9 cellular contexts compared by ENCODE assay signal in genomic region chr7:99580778-99581332, GRCh38. TPM values are rescaled to one million over a fixed set of nuclear protein-coding genes. Genes with fewer than 3 reads are reported as not detected.
DNase-seq lines count a peak whose midpoint lies in the region; ATAC-seq and TF ChIP-seq lines count a peak whose summit lies in the region.
"Not testable (repeated sequence)": the region's sequence is repeated elsewhere in the genome, so short reads cannot be mapped to it uniquely, and the experiment has no call there.
"Had no signal": no experiment of that assay in that cellular context is flagged by ENCODE, and none has a peak within 500 bp of the region (broad histone marks: within the 10 kb centered on the region; RNA-seq: fewer than 3 reads in every experiment).

No MANE protein-coding gene starts in this region.

- not testable (repeated sequence) for H3K79me2 ChIP-seq in trophoblast cell (ENCODE audit: control insufficient read depth, insufficient read depth, low read length, poor library complexity)

- peak overlapping the region; percentile 19 for H2AFZ ChIP-seq in mesenchymal stem cell (ENCODE audit: low read depth, low read length)
- H2AFZ ChIP-seq in trophoblast cell (ENCODE audit: insufficient read depth, low read length, poor library complexity), result peak overlapping the region; percentile 4

- 24% methylated on average over 2 of the region's 4 CpGs for WGBS in mesenchymal stem cell
- WGBS in trophoblast cell (ENCODE audit: extremely low coverage, insufficient coverage, insufficient read length), result no CpG with 5 or more reads among the region's 4 CpGs

- peak overlapping the region; percentile 39 for H4K12ac ChIP-seq in trophoblast cell (ENCODE audit: low read depth, low read length)

- ATAC-seq in CD4-positive, alpha-beta T cell (ENCODE audit: poor library complexity); Panc1; activated T-helper 17 cell treated with anti-CD3 and anti-CD28 coated beads, Interleukin-2, amount 50 U/mL, for 72 hours (replicated peaks); thoracic aorta (ENCODE audit: insufficient number of reproducible peaks, low FRiP score, low read depth): not testable (repeated sequence)

- not testable (repeated sequence) for H3K9me3 ChIP-seq in CD4-positive, alpha-beta T cell (ENCODE audit: control insufficient read depth, low read length); Panc1 (ENCODE audit: control insufficient read depth, insufficient read depth, low read depth, low read length); cardiac muscle cell (ENCODE audit: low read depth); mesenchymal stem cell (ENCODE audit: control insufficient read depth, low read length); trophoblast cell (ENCODE audit: insufficient read depth, low read depth, low read length); thoracic aorta

- CTCF ChIA-PET in CD4-positive, alpha-beta T cell (lab: Charles Lee), result interaction anchor here (1.1 to 1.2 kb wide), 2 partner anchors 76 to 173 kb away, joined by 3 to 5 read pairs; partner anchors contain the start of gene ZKSCAN5
- CTCF ChIA-PET in Panc1 (lab: Charles Lee), result interaction anchor here (0.7 kb wide), 1 partner anchor 36 kb away, joined by 5 read pairs; the partner anchor contains the start of gene ZSCAN25

- not testable (repeated sequence) for H3K79me1 ChIP-seq in mesenchymal stem cell (replicated peaks; ENCODE audit: low read length, poor library complexity, severe bottlenecking); trophoblast cell (ENCODE audit: low read length)

- H3K36me3 ChIP-seq in Panc1 (ENCODE audit: control insufficient read depth, insufficient read depth, low read length); cardiac muscle cell; mesenchymal stem cell (ENCODE audit: control insufficient read depth in 1 of 2, insufficient read depth in 2 of 2, low read depth in 1 of 2, low read length in 2 of 2); trophoblast cell (ENCODE audit: control insufficient read depth in 1 of 2, insufficient read depth in 2 of 2, low read length in 2 of 2); thoracic aorta: not testable (repeated sequence)

- H3K4me3 ChIP-seq in Panc1 (ENCODE audit: low read depth in 2 of 2, low read length in 2 of 2) (peak overlapping the region; percentile 44 to 47), cardiac muscle cell (peak overlapping the region; percentile 42), mesenchymal stem cell (ENCODE audit: insufficient read depth in 1 of 2, low read depth in 1 of 2, low read length in 2 of 2) (peak overlapping the region; percentile 51 to 92), thoracic aorta (peak overlapping the region; percentile 85)
- not testable (repeated sequence) for H3K4me3 ChIP-seq in trophoblast cell (ENCODE audit: low read depth, low read length)

- in situ Hi-C loops in Panc1 (cut with HindIII; ENCODE audit: low pct_unique_long_range_greater_than_20kb, low sequenced_read_pairs), result not testable (repeated sequence)

- not testable (repeated sequence) for H2BK15ac ChIP-seq in mesenchymal stem cell (ENCODE audit: low read depth, poor library complexity, severe bottlenecking)

- not testable (repeated sequence) for H3K23ac ChIP-seq in mesenchymal stem cell (ENCODE audit: low read length in 2 of 2); trophoblast cell (ENCODE audit: low read length)

- peak overlapping the region; percentile 80 for H3K4me2 ChIP-seq in mesenchymal stem cell (ENCODE audit: low read length, poor library complexity, severe bottlenecking)
- peak overlapping the region; percentile 87 for H3K4me2 ChIP-seq in trophoblast cell (ENCODE audit: low read length)

- not testable (repeated sequence) for H2BK12ac ChIP-seq in mesenchymal stem cell (ENCODE audit: low read length in 2 of 2); trophoblast cell (ENCODE audit: low read length)

- not testable (repeated sequence) for TF ChIP-seq CTCF in CD4-positive, alpha-beta T cell (IDR thresholded peaks at IDR 0.05); Panc1 (IDR thresholded peaks at IDR 0.05); cardiac muscle cell (IDR thresholded peaks at IDR 0.05; ENCODE audit: low read depth, low read length); thoracic aorta (IDR thresholded peaks at IDR 0.05)

- not testable (repeated sequence) for H3K27ac ChIP-seq in CD4-positive, alpha-beta T cell (ENCODE audit: low read depth, low read length); Panc1 (ENCODE audit: low read length); mesenchymal stem cell (ENCODE audit: low read length, poor library complexity, severe bottlenecking); trophoblast cell (ENCODE audit: low read depth, low read length); thoracic aorta
- H3K27ac ChIP-seq in cingulate gyrus (ENCODE audit: low read depth, low read length) (peak overlapping the region; percentile 72), cardiac muscle cell (peak overlapping the region; percentile 20)

- H4K8ac ChIP-seq in mesenchymal stem cell (ENCODE audit: low read length), result not testable (repeated sequence)
- peak overlapping the region; percentile 47 for H4K8ac ChIP-seq in trophoblast cell (ENCODE audit: low read depth, low read length)

- peak overlapping the region; percentile 92 for H3K4me3 Mint-ChIP-seq in CD4-positive, alpha-beta T cell
- peak overlapping the region; percentile 88 for H3K4me3 Mint-ChIP-seq in activated T-helper 17 cell treated with anti-CD3 and anti-CD28 coated beads, Interleukin-2, amount 50 U/mL, for 72 hours

- H3K14ac ChIP-seq in mesenchymal stem cell (ENCODE audit: low read length in 2 of 2); trophoblast cell (ENCODE audit: low read length): not testable (repeated sequence)

- intact Hi-C loops in CD4-positive, alpha-beta T cell (cut with DNase I, micrococcal nuclease), result loop anchor here (1.0 to 5.0 kb wide), 2 partner anchors 143 to 214 kb away; partner anchors contain the start of genes CPSF4 (in 1 of the 2) and PTCD1 (in 1 of the 2)
- intact Hi-C loops in Panc1 (cut with micrococcal nuclease; ENCODE audit: unreplicated experiment), result not testable (repeated sequence)

- not testable (repeated sequence) for H2BK5ac ChIP-seq in mesenchymal stem cell (ENCODE audit: low read depth, low read length, poor library complexity, severe bottlenecking); trophoblast cell (ENCODE audit: low read depth, low read length, poor library complexity)

- H3K4me1 Mint-ChIP-seq in CD4-positive, alpha-beta T cell (ENCODE audit: low read depth), result peaks cover 26% of the 10 kb centered on the region
- not testable (repeated sequence) for H3K4me1 Mint-ChIP-seq in activated T-helper 17 cell treated with anti-CD3 and anti-CD28 coated beads, Interleukin-2, amount 50 U/mL, for 72 hours

- H3K9me3 Mint-ChIP-seq in CD4-positive, alpha-beta T cell; activated T-helper 17 cell treated with anti-CD3 and anti-CD28 coated beads, Interleukin-2, amount 50 U/mL, for 72 hours: not testable (repeated sequence)

- not testable (repeated sequence) for H3K36me3 Mint-ChIP-seq in CD4-positive, alpha-beta T cell (ENCODE audit: low read depth); activated T-helper 17 cell treated with anti-CD3 and anti-CD28 coated beads, Interleukin-2, amount 50 U/mL, for 72 hours (ENCODE audit: low read depth)

- not testable (repeated sequence) for H2BK120ac ChIP-seq in mesenchymal stem cell (ENCODE audit: low read depth, low read length); trophoblast cell (ENCODE audit: insufficient read depth, low read length, poor library complexity)

- H3K27me3 ChIP-seq in CD4-positive, alpha-beta T cell (ENCODE audit: control insufficient read depth, insufficient read depth, low read length); Panc1 (ENCODE audit: control insufficient read depth, insufficient read depth, low read length); cardiac muscle cell; mesenchymal stem cell (ENCODE audit: control insufficient read depth in 1 of 2, insufficient read depth in 1 of 2, low read length in 2 of 2); trophoblast cell (ENCODE audit: insufficient read depth, low read length); thoracic aorta (replicated peaks; ENCODE audit: insufficient read depth): not testable (repeated sequence)

- not testable (repeated sequence) for H3K18ac ChIP-seq in mesenchymal stem cell (ENCODE audit: low read depth in 1 of 2, low read length in 2 of 2); trophoblast cell (ENCODE audit: low read length)

- H3K9ac ChIP-seq in mesenchymal stem cell (ENCODE audit: low read length) (peak overlapping the region; percentile 86), trophoblast cell (ENCODE audit: low read length) (peak overlapping the region; percentile 1)

- POLR2A ChIA-PET in CD4-positive, alpha-beta T cell (lab: Charles Lee), result interaction anchor here (0.7 to 3.5 kb wide), 12 partner anchors 22 to 847 kb away, joined by 3 to 36 read pairs (median 4); partner anchors contain the start of genes BUD31, PDAP1, ZKSCAN1 and ZKSCAN5
- POLR2A ChIA-PET in Panc1 (lab: Charles Lee), result not testable (repeated sequence)

- H3K27me3 Mint-ChIP-seq in CD4-positive, alpha-beta T cell; activated T-helper 17 cell treated with anti-CD3 and anti-CD28 coated beads, Interleukin-2, amount 50 U/mL, for 72 hours: not testable (repeated sequence)

- not testable (repeated sequence) for H4K91ac ChIP-seq in mesenchymal stem cell (ENCODE audit: low read length); trophoblast cell (ENCODE audit: low read depth, low read length)

- not testable (repeated sequence) for H2AK5ac ChIP-seq in mesenchymal stem cell (ENCODE audit: low read length, severe bottlenecking); trophoblast cell (ENCODE audit: low read length)

- H3K4ac ChIP-seq in mesenchymal stem cell (ENCODE audit: low read depth in 1 of 2, low read length in 2 of 2); trophoblast cell (ENCODE audit: low read depth, low read length): not testable (repeated sequence)

- H3K4me1 ChIP-seq in Panc1 (ENCODE audit: control insufficient read depth, insufficient read depth, low read length); cardiac muscle cell (ENCODE audit: low read depth); mesenchymal stem cell (ENCODE audit: control insufficient read depth, insufficient read depth, low read depth, low read length); trophoblast cell (ENCODE audit: control insufficient read depth in 1 of 2, insufficient read depth in 2 of 2, low read length in 2 of 2): not testable (repeated sequence)
- H3K4me1 ChIP-seq in thoracic aorta (ENCODE audit: control insufficient read depth in 1 of 2, low read depth in 2 of 2), result peaks cover 0 to 11% of the 10 kb centered on the region in 2 donors

- not testable (repeated sequence) for BruUV-seq in Panc1 (replicated peaks; lab: Mats Ljungman, UMichigan)

- not testable (repeated sequence) for DNase-seq in CD4-positive, alpha-beta T cell; Panc1 (ENCODE audit: low read depth, low spot score); cardiac muscle cell (ENCODE audit: low read depth in 1 of 2, low spot score in 1 of 2); mesenchymal stem cell; trophoblast cell; thoracic aorta (ENCODE audit: low spot score)

- H3K27ac Mint-ChIP-seq in CD4-positive, alpha-beta T cell, result peak overlapping the region; percentile 73
- peak overlapping the region; percentile 65 for H3K27ac Mint-ChIP-seq in activated T-helper 17 cell treated with anti-CD3 and anti-CD28 coated beads, Interleukin-2, amount 50 U/mL, for 72 hours

RNA-seq across cellular contexts. Expression of gene TMEM225B, which starts 17.2 kb away (rescaled TPM):
- 1 to 10 TPM; 1.0 TPM for total RNA-seq in CD4-positive, alpha-beta T cell
- total RNA-seq in Panc1 (2021; ENCODE audit: unreplicated experiment) (0.31 TPM), cardiac muscle cell (0.81 and 2.3 TPM in 2 replicates), thoracic aorta (1 to 10 TPM in 1 of 2 donors, not detected in 1; 2.2 TPM)
- 0.64 TPM for polyA plus RNA-seq in Panc1 (2012; ENCODE audit: insufficient read length)
- total RNA-seq in activated T-helper 17 cell treated with anti-CD3 and anti-CD28 coated beads, Interleukin-2, amount 50 U/mL, for 72 hours, result 1 to 10 TPM in 1 of 2 donors, under 1 TPM in 1; 0.86 to 4.4 TPM
- 0.17 and 6.3 TPM in 2 replicates for polyA plus RNA-seq in cardiac muscle cell
- polyA plus RNA-seq in mesenchymal stem cell (2013, experiment 1 of 2), result 0.21 TPM
- polyA plus RNA-seq in mesenchymal stem cell (2013, experiment 2 of 2), result 0.16 TPM
- polyA plus RNA-seq in trophoblast cell (2013), result 0.51 and 0.74 TPM in 2 replicates
- total RNA-seq: left ventricle myocardium superior had no signal

RNA-seq across cellular contexts. Expression of gene ZNF655, which starts 22.4 kb away (rescaled TPM):
- total RNA-seq in CD4-positive, alpha-beta T cell, result 100 to 1,000 TPM; 145 to 146 TPM
- total RNA-seq in Panc1 (2021; ENCODE audit: unreplicated experiment), result 54.9 TPM
- 48.4 TPM for polyA plus RNA-seq in Panc1 (2012; ENCODE audit: insufficient read length)
- 10 to 100 TPM; 79.2 to 98.5 TPM for total RNA-seq in activated T-helper 17 cell treated with anti-CD3 and anti-CD28 coated beads, Interleukin-2, amount 50 U/mL, for 72 hours
- total RNA-seq in cardiac muscle cell, result 118 and 120 TPM in 2 replicates
- polyA plus RNA-seq in cardiac muscle cell, result 45.9 and 48.3 TPM in 2 replicates
- polyA plus RNA-seq in mesenchymal stem cell (2013, experiment 1 of 2), result 38.0 TPM
- 38.7 TPM for polyA plus RNA-seq in mesenchymal stem cell (2013, experiment 2 of 2)
- 38.5 and 40.3 TPM in 2 replicates for polyA plus RNA-seq in trophoblast cell (2013)
- total RNA-seq in thoracic aorta, result 100 to 1,000 TPM; 148 to 210 TPM

RNA-seq across cellular contexts. Expression of gene FAM200A, which starts 28.9 kb away (rescaled TPM):
- 1 to 10 TPM; 1.5 to 1.8 TPM for total RNA-seq in CD4-positive, alpha-beta T cell
- total RNA-seq in Panc1 (2021; ENCODE audit: unreplicated experiment), result 4.6 TPM
- 3.5 TPM for polyA plus RNA-seq in Panc1 (2012; ENCODE audit: insufficient read length)
- total RNA-seq in activated T-helper 17 cell treated with anti-CD3 and anti-CD28 coated beads, Interleukin-2, amount 50 U/mL, for 72 hours, result 1 to 10 TPM; 2.7 to 5.5 TPM
- total RNA-seq in cardiac muscle cell, result 6.1 and 8.0 TPM in 2 replicates
- 11.1 and 11.9 TPM in 2 replicates for polyA plus RNA-seq in cardiac muscle cell
- 3.8 TPM for polyA plus RNA-seq in mesenchymal stem cell (2013, experiment 1 of 2)
- 4.1 TPM for polyA plus RNA-seq in mesenchymal stem cell (2013, experiment 2 of 2)
- 4.3 and 4.6 TPM in 2 replicates for polyA plus RNA-seq in trophoblast cell (2013)
- total RNA-seq in thoracic aorta, result 1 to 10 TPM; 3.1 to 4.3 TPM

RNA-seq across cellular contexts. Expression of gene ZSCAN25, which starts 35.9 kb away (rescaled TPM):
- total RNA-seq in CD4-positive, alpha-beta T cell, result 10 to 100 TPM; 41.5 to 44.2 TPM
- 14.8 TPM for total RNA-seq in Panc1 (2021; ENCODE audit: unreplicated experiment)
- 9.6 TPM for polyA plus RNA-seq in Panc1 (2012; ENCODE audit: insufficient read length)
- total RNA-seq in activated T-helper 17 cell treated with anti-CD3 and anti-CD28 coated beads, Interleukin-2, amount 50 U/mL, for 72 hours, result 10 to 100 TPM; 25.0 to 58.4 TPM
- total RNA-seq in cardiac muscle cell, result 14.0 and 22.8 TPM in 2 replicates
- polyA plus RNA-seq in cardiac muscle cell, result 9.7 and 13.8 TPM in 2 replicates
- polyA plus RNA-seq in mesenchymal stem cell (2013, experiment 1 of 2), result 4.0 TPM
- 3.9 TPM for polyA plus RNA-seq in mesenchymal stem cell (2013, experiment 2 of 2)
- 7.6 and 8.2 TPM in 2 replicates for polyA plus RNA-seq in trophoblast cell (2013)
- total RNA-seq in thoracic aorta, result 10 to 100 TPM; 13.4 to 21.7 TPM
